In the genomic region with DNA sequence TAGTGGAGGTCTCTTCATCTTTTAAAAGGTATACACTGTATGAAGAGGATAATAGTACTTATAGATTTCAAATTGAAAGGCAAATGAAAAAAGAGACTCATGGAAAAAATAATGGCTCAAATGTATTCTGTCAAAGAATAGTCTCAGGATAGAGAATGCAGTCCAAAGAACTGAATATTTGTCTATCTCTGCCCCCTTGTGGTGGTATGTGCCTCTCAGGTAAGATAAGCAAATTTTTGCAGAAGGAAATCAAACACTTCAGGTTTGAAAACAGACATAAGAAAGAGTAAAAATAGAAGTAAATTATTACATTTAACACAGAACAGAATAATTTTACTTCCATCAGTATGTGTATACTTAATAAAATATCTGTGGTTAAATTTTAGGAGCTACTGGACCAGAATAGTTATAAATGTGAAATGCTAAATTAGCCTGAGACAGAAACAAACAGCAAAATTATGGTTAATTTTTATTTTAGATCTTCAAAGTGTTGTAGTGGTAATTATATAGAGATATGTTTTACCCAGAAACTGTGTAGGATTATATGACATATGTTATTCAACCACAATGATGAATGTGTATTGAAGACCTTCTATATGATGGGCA, we compare ENCODE assay signal across 8 cellular contexts.
DNase-seq lines count a peak whose midpoint lies in the region; ATAC-seq, FAIRE-seq and TF ChIP-seq lines count a peak whose summit lies in the region.

No MANE protein-coding gene starts in this region.

- BruUV-seq in HepG2 (replicated peaks; lab: Mats Ljungman, UMichigan): no TSS peak

- intact Hi-C loops in colonic mucosa (cut with DNase I): loop anchor here (2.0 to 10.0 kb wide), 2 partner anchors 203 to 301 kb away; no protein-coding TSS in a partner anchor
- intact Hi-C loops in HepG2 (cut with micrococcal nuclease; ENCODE audit: unreplicated experiment): loop anchor here (1.0 to 2.0 kb wide), 5 partner anchors 165 to 687 kb away; partner anchors contain the start of gene PALMD
- intact Hi-C loops in tibial artery (cut with DNase I; ENCODE audit: low total_unique reads): loop anchor here (10.0 kb wide), 1 partner anchor 307 kb away; no protein-coding TSS in a partner anchor

- H3K36me3 ChIP-seq in Loucy (ENCODE audit: insufficient read depth, low read length) (no peaks in the 10 kb centered on the region), colonic mucosa (no peaks in the 10 kb centered on the region), HepG2 (replicated peaks in 1 of 2; ENCODE audit: control insufficient read depth in 1 of 2, insufficient read depth in 2 of 2, low read length in 2 of 2) (no peaks in the 10 kb centered on the region), tibial artery (no peaks in the 10 kb centered on the region)

- in situ Hi-C loops in HepG2 (cut with HindIII; ENCODE audit: extremely low pct_ligation_motif_present, low pct_unique_long_range_greater_than_20kb): loop anchor here (10.0 kb wide), 1 partner anchor 307 kb away; no protein-coding TSS in a partner anchor

- H3K4me1 ChIP-seq in Loucy (ENCODE audit: insufficient read depth, low read length, poor library complexity, severe bottlenecking): no peaks in the 10 kb centered on the region
- no peaks in the 10 kb centered on the region for H3K4me1 ChIP-seq in colonic mucosa
- no peaks in the 10 kb centered on the region for H3K4me1 ChIP-seq in HepG2 (ENCODE audit: insufficient read depth, low read length)
- H3K4me1 ChIP-seq in tibial artery: no peaks in the 10 kb centered on the region

- TF ChIP-seq CTCF in GM20000 (IDR thresholded peaks at IDR 0.05; ENCODE audit: extremely low read depth, missing control alignments): peak; percentile 29
- TF ChIP-seq CTCF in Loucy (conservative IDR thresholded peaks at IDR 0.05; ENCODE audit: low read length): peak; percentile 93
- peak; percentile 60 for TF ChIP-seq CTCF in colonic mucosa (IDR thresholded peaks at IDR 0.05)
- TF ChIP-seq CTCF in HepG2 (CRISPR knock-in tag; IDR thresholded peaks at IDR 0.05): peak; percentile 70
- peak; percentile 47 to 53 for TF ChIP-seq CTCF in tibial artery (IDR thresholded peaks at IDR 0.05)

- no peak for FAIRE-seq in HepG2 (lab: Jason Lieb, UNC)

- no peak overlapping the region for H3K27ac ChIP-seq in colonic mucosa
- H3K27ac ChIP-seq in HepG2 (ENCODE audit: extremely low read length, insufficient read depth, low read length): no peak overlapping the region
- H3K27ac ChIP-seq in tibial artery: no peak overlapping the region

- H3K9ac ChIP-seq in Loucy (ENCODE audit: low read depth, low read length, poor library complexity, severe bottlenecking) (no peak overlapping the region), colonic mucosa (ENCODE audit: low read depth in 2 of 2, low read length in 2 of 2) (no peak overlapping the region), HepG2 (ENCODE audit: insufficient read depth, low read depth, low read length) (no peak overlapping the region)

- H3K9me3 ChIP-seq in Loucy (ENCODE audit: insufficient read depth, low read depth, low read length) (no peaks in the 10 kb centered on the region), colonic mucosa (no peaks in the 10 kb centered on the region), HepG2 (ENCODE audit: low read length) (no peaks in the 10 kb centered on the region), tibial artery (no peaks in the 10 kb centered on the region)

- POLR2A ChIA-PET in HepG2 (lab: Yijun Ruan, JAX): no interaction called here

- no peaks in the 10 kb centered on the region for H3K9me2 ChIP-seq in Loucy (replicated peaks; ENCODE audit: low read depth, low read length)

- no peaks in the 10 kb centered on the region for H4K20me1 ChIP-seq in Loucy (ENCODE audit: insufficient read depth, low read length, poor library complexity, severe bottlenecking)
- H4K20me1 ChIP-seq in HepG2 (ENCODE audit: insufficient read depth, low read length): no peaks in the 10 kb centered on the region

- CTCF ChIA-PET in HepG2 (lab: Yijun Ruan, JAX; ENCODE audit: low intra/inter-chr PET ratio, low total read pairs): interaction anchor here (1.1 to 2.8 kb wide), 5 partner anchors 46 to 301 kb away, joined by 3 to 16 read pairs (median 6); no protein-coding TSS in a partner anchor

- H3K79me2 ChIP-seq in Loucy (ENCODE audit: insufficient read depth, low read length): no peaks in the 10 kb centered on the region
- no peaks in the 10 kb centered on the region for H3K79me2 ChIP-seq in HepG2 (ENCODE audit: insufficient read depth, low read length)

- H3K4me2 ChIP-seq in Loucy (ENCODE audit: low read depth, low read length, poor library complexity, severe bottlenecking): no peak overlapping the region
- no peak overlapping the region for H3K4me2 ChIP-seq in HepG2 (ENCODE audit: low read depth, low read length)

- peak; percentile 53; the same call in 1 of the 2 replicates for TF ChIP-seq RAD21 in HepG2 (CRISPR knock-in tag; IDR thresholded peaks at IDR 0.05)

- peak overlapping the region; percentile 20; the same call in 1 of the 2 replicates for H2AFZ ChIP-seq in Loucy (ENCODE audit: low read length)
- no peak overlapping the region for H2AFZ ChIP-seq in HepG2 (ENCODE audit: low read length)

- TF ChIP-seq EP300 in HepG2 (IDR thresholded peaks at IDR 0.05; ENCODE audit: low read depth in 2 of 2, low read length in 2 of 2) (no peak), HepG2 (CRISPR knock-in tag; IDR thresholded peaks at IDR 0.05; ENCODE audit: borderline replicate concordance) (no peak)

- H3K27me3 ChIP-seq in Loucy (ENCODE audit: insufficient read depth, low read length, poor library complexity, severe bottlenecking) (no peaks in the 10 kb centered on the region), colonic mucosa (no peaks in the 10 kb centered on the region), HepG2 (ENCODE audit: control insufficient read depth in 1 of 2, insufficient read depth in 2 of 2, low read length in 2 of 2) (no peaks in the 10 kb centered on the region), tibial artery (no peaks in the 10 kb centered on the region)

- ATAC-seq in HepG2: peak; percentile 77

- TF ChIP-seq POLR2A in HepG2 (IDR thresholded peaks at IDR 0.05; ENCODE audit: insufficient read depth in 1 of 2, low read depth in 2 of 2, low read length in 2 of 2): no peak

- DNase-seq in NCI-H1436 (lab: John Stamatoyannopoulos, UW) (peak; percentile 61), NCI-H1436 treated with DMSO at 0.1 percent for 48 hours (lab: John Stamatoyannopoulos, UW) (no peak), GM20000 (ENCODE audit: low spot score) (peak; percentile 29), RPMI8226 (peak; percentile 67), colonic mucosa (peak; percentile 47), HepG2 (ENCODE audit: low spot score) (peak; percentile 60), tibial artery (no peak)

- H3F3A ChIP-seq in Loucy (ENCODE audit: low read depth): no peaks in the 10 kb centered on the region

- H3K4me3 ChIP-seq in Loucy (ENCODE audit: low read length, poor library complexity, severe bottlenecking) (no peak overlapping the region), colonic mucosa (no peak overlapping the region), HepG2 (replicated peaks in 1 of 3; ENCODE audit: insufficient read depth in 1 of 3, low read depth in 2 of 3, low read length in 3 of 3) (no peak overlapping the region), tibial artery (no peak overlapping the region)

TF ChIP-seq in HepG2, 621 proteins besides CTCF, POLR2A, EP300 and RAD21 (continues in another document):
- no peak for TF ChIP-seq ZNF513 (CRISPR knock-in tag; conservative IDR thresholded peaks at IDR 0.05)
- TF ChIP-seq SRSF4 (IDR thresholded peaks at IDR 0.05; ENCODE audit: low read depth, low read length, poor library complexity, severe bottlenecking): no peak
- no peak for TF ChIP-seq PRMT3 (CRISPR knock-in tag; IDR thresholded peaks at IDR 0.05; ENCODE audit: borderline replicate concordance, low read depth)
- TF ChIP-seq ZFP41 (CRISPR knock-in tag; IDR thresholded peaks at IDR 0.05; ENCODE audit: borderline replicate concordance): no peak
- no peak for TF ChIP-seq ZNF543 (CRISPR knock-in tag; IDR thresholded peaks at IDR 0.05)
- TF ChIP-seq, protein P1, sequence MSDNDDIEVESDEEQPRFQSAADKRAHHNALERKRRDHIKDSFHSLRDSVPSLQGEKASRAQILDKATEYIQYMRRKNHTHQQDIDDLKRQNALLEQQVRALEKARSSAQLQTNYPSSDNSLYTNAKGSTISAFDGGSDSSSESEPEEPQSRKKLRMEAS (IDR thresholded peaks at IDR 0.05): no peak
- TF ChIP-seq HES4 (CRISPR knock-in tag; IDR thresholded peaks at IDR 0.05; ENCODE audit: borderline replicate concordance): no peak
- TF ChIP-seq GATA4 (IDR thresholded peaks at IDR 0.05; ENCODE audit: borderline replicate concordance, low read depth): no peak
- no peak for TF ChIP-seq ZNF615 (CRISPR knock-in tag; IDR thresholded peaks at IDR 0.05; ENCODE audit: borderline replicate concordance)
- TF ChIP-seq STAG1 (CRISPR knock-in tag; IDR thresholded peaks at IDR 0.05): peak; percentile 80
- TF ChIP-seq TOPORS (CRISPR knock-in tag; IDR thresholded peaks at IDR 0.05): no peak
- TF ChIP-seq TEAD2 (CRISPR knock-in tag; IDR thresholded peaks at IDR 0.05): no peak
- TF ChIP-seq, protein P2, sequence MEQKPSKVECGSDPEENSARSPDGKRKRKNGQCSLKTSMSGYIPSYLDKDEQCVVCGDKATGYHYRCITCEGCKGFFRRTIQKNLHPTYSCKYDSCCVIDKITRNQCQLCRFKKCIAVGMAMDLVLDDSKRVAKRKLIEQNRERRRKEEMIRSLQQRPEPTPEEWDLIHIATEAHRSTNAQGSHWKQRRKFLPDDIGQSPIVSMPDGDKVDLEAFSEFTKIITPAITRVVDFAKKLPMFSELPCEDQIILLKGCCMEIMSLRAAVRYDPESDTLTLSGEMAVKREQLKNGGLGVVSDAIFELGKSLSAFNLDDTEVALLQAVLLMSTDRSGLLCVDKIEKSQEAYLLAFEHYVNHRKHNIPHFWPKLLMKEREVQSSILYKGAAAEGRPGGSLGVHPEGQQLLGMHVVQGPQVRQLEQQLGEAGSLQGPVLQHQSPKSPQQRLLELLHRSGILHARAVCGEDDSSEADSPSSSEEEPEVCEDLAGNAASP (CRISPR knock-in tag; IDR thresholded peaks at IDR 0.05; ENCODE audit: borderline replicate concordance): no peak

Comparison
In these comparisons a context has a peak if more than half of its experiments do, and no peak if none do; other contexts are left out.
1. DNase-seq: peak in NCI-H1436 (single experiment), GM20000 (single experiment), RPMI8226 (single experiment), colonic mucosa (single experiment) and HepG2 (single experiment); none in NCI-H1436 treated with DMSO at 0.1 percent for 48 hours (single experiment) and tibial artery (0 of 2).
2. CTCF ChIP-seq: peak in every context shown above with its lines; median percentile 93 in Loucy; 70 in HepG2; 60 in colonic mucosa; 50 in tibial artery; 29 in GM20000.